ENCODE assay signal across 1 cellular context in genomic region chr5:163408311-163408923, GRCh38.
TF ChIP-seq lines count a peak whose summit lies in the region.

No MANE protein-coding gene starts in this region.

TF ChIP-seq in GM12878, 131 proteins besides CTCF, POLR2A, EP300 and RAD21 (continued from another document):
- TF ChIP-seq PKNOX1 (IDR thresholded peaks at IDR 0.05) (peak; percentile 65), HSF1 (IDR thresholded peaks at IDR 0.05; ENCODE audit: low read depth, low read length) (no peak), ELK1 (IDR thresholded peaks at IDR 0.05; ENCODE audit: low read depth, low read length) (no peak), SMC3 (IDR thresholded peaks at IDR 0.05; ENCODE audit: borderline replicate concordance, low read length) (peak; percentile 68; the same call in 1 of the 2 replicates)
